16 cellular contexts compared by ENCODE assay signal in the genomic region with DNA sequence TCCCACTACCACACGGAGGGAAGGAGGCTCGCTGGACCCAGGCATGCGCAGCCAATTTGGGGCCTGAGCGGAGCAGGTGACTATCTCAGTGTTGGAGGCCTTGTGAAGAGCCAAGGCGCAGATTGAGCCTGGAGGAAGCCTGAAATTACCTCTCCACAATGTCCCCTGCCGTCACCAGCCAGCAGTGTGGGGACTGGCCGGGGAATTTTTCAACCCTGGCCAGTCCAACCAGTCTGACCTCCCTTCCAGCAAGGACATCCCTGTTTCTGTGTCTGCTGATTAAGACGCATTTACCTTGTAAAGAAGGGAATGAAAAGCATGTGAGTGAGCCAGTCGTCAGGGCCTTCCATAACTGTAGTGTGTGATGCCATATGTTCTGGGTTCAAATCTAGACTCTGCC.
"Had no signal": no experiment of that assay in that cellular context is flagged by ENCODE, and none has a peak within 500 bp of the region (broad histone marks: within the 10 kb centered on the region; RNA-seq: fewer than 3 reads in every experiment).

No MANE protein-coding gene starts in this region.

- H3K36me3 ChIP-seq: neutrophil, stomach, thoracic aorta, transverse colon had no signal

- H3K27me3 ChIP-seq: neutrophil, stomach, transverse colon had no signal

- H3K27ac ChIP-seq: epithelial cell of prostate, neutrophil, thoracic aorta, transverse colon had no signal

- H3K9me3 ChIP-seq: mucosa of descending colon, neutrophil, stomach, thoracic aorta, transverse colon had no signal

- H3K4me3 ChIP-seq: mucosa of descending colon, stomach, thoracic aorta, transverse colon had no signal

- DNase-seq: cerebellar nuclear complex; effector memory CD8-positive, alpha-beta T cell; foreskin melanocyte; head of caudate nucleus; hypothalamus; mucosa of descending colon; naive thymus-derived CD8-positive, alpha-beta T cell; small intestine; stimulated activated CD4-positive, alpha-beta T cell treated with anti-CD3 and anti-CD28 coated beads, Interleukin-12 subunit alpha, Interleukin-12 subunit beta, amount 100 ng/mL, for 4 hours; stimulated activated naive CD4-positive, alpha-beta T cell; stomach; substantia nigra; transverse colon had no signal
